Comparison of ENCODE assay signal across 25 cellular contexts in the genomic region with DNA sequence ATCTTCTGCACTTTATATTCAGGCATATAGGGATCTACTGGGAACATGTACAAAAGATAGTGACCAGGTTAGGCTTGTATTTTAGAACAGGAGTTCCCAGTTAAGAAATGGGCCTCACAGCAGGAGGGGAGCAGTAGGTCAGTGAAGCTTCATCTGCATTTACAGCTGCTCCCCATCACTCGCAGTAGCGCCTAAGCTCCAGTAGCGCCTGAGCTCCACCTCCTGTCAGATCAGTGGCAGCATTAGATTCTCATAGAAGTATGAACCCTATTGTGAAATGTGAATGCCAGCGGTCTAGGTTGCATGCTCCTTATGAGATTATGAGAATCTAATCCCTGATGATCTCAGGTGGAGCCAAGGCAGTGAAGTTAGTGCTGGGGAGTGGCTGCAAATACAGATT.
DNase-seq lines count a peak whose midpoint lies in the region; ATAC-seq and TF ChIP-seq lines count a peak whose summit lies in the region.
"Had no signal": no experiment of that assay in that cellular context is flagged by ENCODE, and none has a peak within 500 bp of the region (broad histone marks: within the 10 kb centered on the region; RNA-seq: fewer than 3 reads in every experiment).

No MANE protein-coding gene starts in this region.

- H3K27me3 Mint-ChIP-seq in activated CD4-positive, alpha-beta memory T cell treated with anti-CD3 and anti-CD28 coated beads, Interleukin-2, amount 10 ng/mL, durations not matched to agents 7 days and 5 days: no peaks in the 10 kb centered on the region
- H3K27me3 Mint-ChIP-seq: activated B cell treated with CpG ODN at 0.5 μM for 24 hours; activated CD4-positive, alpha-beta memory T cell treated with anti-CD3 and anti-CD28 coated beads for 36 hours; type B pancreatic cell had no signal

- no peaks in the 10 kb centered on the region for H3K4me1 Mint-ChIP-seq in activated CD4-positive, alpha-beta memory T cell treated with anti-CD3 and anti-CD28 coated beads, Interleukin-2, amount 10 ng/mL, durations not matched to agents 7 days and 5 days
- H3K4me1 Mint-ChIP-seq: activated B cell treated with CpG ODN at 0.5 μM for 24 hours, IgD-negative memory B cell, mesothelial cell of epicardium, nephron had no signal

- CTCF ChIA-PET in SK-N-SH (lab: Yijun Ruan, JAX): interaction anchor here (0.6 to 1.0 kb wide), 3 partner anchors 8 to 115 kb away, joined by 3 to 4 read pairs (median 3); no protein-coding TSS in a partner anchor
- CTCF ChIA-PET in activated CD4-positive, alpha-beta memory T cell treated with anti-CD3 and anti-CD28 coated beads, Interleukin-2, amount 10 ng/mL, durations not matched to agents 7 days and 5 days (lab: Charles Lee): no interaction called here

- H3K27me3 ChIP-seq in SK-N-SH (ENCODE audit: insufficient read depth): no peaks in the 10 kb centered on the region
- H3K27me3 ChIP-seq in RWPE2 (ENCODE audit: insufficient read depth, poor library complexity, severe bottlenecking): no peaks in the 10 kb centered on the region
- H3K27me3 ChIP-seq: body of pancreas, esophagus squamous epithelium had no signal

- no peak overlapping the region for H2AFZ ChIP-seq in SK-N-SH (ENCODE audit: low read depth)

- H3K4me1 ChIP-seq in SK-N-SH (ENCODE audit: control insufficient read depth in 1 of 2, insufficient read depth in 2 of 2, low read depth in 1 of 2, low read length in 1 of 2) (no peaks in the 10 kb centered on the region; a peak in 1 of 4 replicates), RWPE2 (ENCODE audit: insufficient read depth, poor library complexity, severe bottlenecking) (no peaks in the 10 kb centered on the region)
- H3K4me1 ChIP-seq: body of pancreas, esophagus squamous epithelium, pancreas had no signal

- H3K4me2 ChIP-seq in SK-N-SH: no peak overlapping the region

- H3K9me3 ChIP-seq in SK-N-SH (no peaks in the 10 kb centered on the region), RWPE2 (ENCODE audit: severe bottlenecking) (no peaks in the 10 kb centered on the region)
- H3K9me3 ChIP-seq: body of pancreas, esophagus squamous epithelium, pancreas had no signal

- H3K4me3 ChIP-seq in SK-N-SH (ENCODE audit: low read depth in 2 of 2, low read length in 1 of 2) (no peak overlapping the region), RWPE2 (ENCODE audit: severe bottlenecking) (no peak overlapping the region)
- H3K4me3 ChIP-seq: body of pancreas, esophagus squamous epithelium, pancreas had no signal

- no peak overlapping the region for H3K27ac Mint-ChIP-seq in activated CD4-positive, alpha-beta memory T cell treated with anti-CD3 and anti-CD28 coated beads, Interleukin-2, amount 10 ng/mL, durations not matched to agents 7 days and 5 days
- H3K27ac Mint-ChIP-seq: activated B cell treated with CpG ODN at 0.5 μM for 24 hours; activated CD4-positive, alpha-beta memory T cell treated with anti-CD3 and anti-CD28 coated beads for 36 hours; IgD-negative memory B cell; mesothelial cell of epicardium; nephron; type B pancreatic cell had no signal

- TF ChIP-seq EP300 in SK-N-SH (IDR thresholded peaks at IDR 0.05; ENCODE audit: borderline replicate concordance in 1 of 2, low read depth in 1 of 2, low read length in 1 of 2): no peak

- TF ChIP-seq RAD21 in SK-N-SH (IDR thresholded peaks at IDR 0.05; ENCODE audit: low read length): peak; percentile 15; the same call in 1 of the 2 replicates

- TF ChIP-seq CTCF in SK-N-SH (IDR thresholded peaks at IDR 0.05): no peak
- peak; percentile 14 for TF ChIP-seq CTCF in RWPE2 (IDR thresholded peaks at IDR 0.05; ENCODE audit: poor library complexity, severe bottlenecking)

- no peaks in the 10 kb centered on the region for H3K36me3 Mint-ChIP-seq in activated CD4-positive, alpha-beta memory T cell treated with anti-CD3 and anti-CD28 coated beads, Interleukin-2, amount 10 ng/mL, durations not matched to agents 7 days and 5 days (ENCODE audit: low read depth)
- H3K36me3 Mint-ChIP-seq: activated CD4-positive, alpha-beta memory T cell treated with anti-CD3 and anti-CD28 coated beads for 36 hours; mesothelial cell of epicardium; type B pancreatic cell had no signal

- no peaks in the 10 kb centered on the region for H3K79me2 ChIP-seq in SK-N-SH (ENCODE audit: insufficient read depth)

- 63% methylated on average over 4 of the region's 4 CpGs for WGBS in SK-N-SH (ENCODE audit: low lambda C conversion rate)

- POLR2A ChIA-PET in SK-N-SH (lab: Yijun Ruan, JAX): no interaction called here
- POLR2A ChIA-PET in activated CD4-positive, alpha-beta memory T cell treated with anti-CD3 and anti-CD28 coated beads, Interleukin-2, amount 10 ng/mL, durations not matched to agents 7 days and 5 days (lab: Charles Lee): no interaction called here

- no peak overlapping the region for H3K4me3 Mint-ChIP-seq in activated CD4-positive, alpha-beta memory T cell treated with anti-CD3 and anti-CD28 coated beads, Interleukin-2, amount 10 ng/mL, durations not matched to agents 7 days and 5 days
- H3K4me3 Mint-ChIP-seq: activated B cell treated with CpG ODN at 0.5 μM for 24 hours; activated CD4-positive, alpha-beta memory T cell treated with anti-CD3 and anti-CD28 coated beads for 36 hours; IgD-negative memory B cell; mesothelial cell of epicardium; nephron; type B pancreatic cell had no signal

- H4K20me1 ChIP-seq in SK-N-SH (ENCODE audit: insufficient read depth): no peaks in the 10 kb centered on the region

- no peak overlapping the region for H3K9ac ChIP-seq in SK-N-SH

- peaks cover 2% of the 10 kb centered on the region for H3K9me3 Mint-ChIP-seq in activated CD4-positive, alpha-beta memory T cell treated with anti-CD3 and anti-CD28 coated beads, Interleukin-2, amount 10 ng/mL, durations not matched to agents 7 days and 5 days
- H3K9me3 Mint-ChIP-seq: activated B cell treated with CpG ODN at 0.5 μM for 24 hours, IgD-negative memory B cell, mesothelial cell of epicardium, nephron, type B pancreatic cell had no signal

- no peak overlapping the region for H3K27ac ChIP-seq in SK-N-SH (ENCODE audit: low read depth in 2 of 2, low read length in 1 of 2)
- H3K27ac ChIP-seq in RWPE2 (ENCODE audit: poor library complexity, severe bottlenecking): no peak overlapping the region
- H3K27ac ChIP-seq: body of pancreas, esophagus squamous epithelium, pancreas had no signal

- no peak for DNase-seq in SK-N-SH
- DNase-seq in RWPE2 (ENCODE audit: low spot score): no peak
- DNase-seq in iPS DF 4.7 (ENCODE audit: extremely low read depth, low spot score): peak; percentile 28
- no peak for DNase-seq in activated CD4-positive, CD25-positive, alpha-beta regulatory T cell (lab: John Stamatoyannopoulos, UW)
- DNase-seq in activated CD4-positive, alpha-beta memory T cell treated with anti-CD3 and anti-CD28 coated beads, Interleukin-2, amount 10 ng/mL, durations not matched to agents 7 days and 5 days: no peak
- DNase-seq: activated B cell treated with CpG ODN at 0.5 μM for 24 hours; activated CD4-positive, alpha-beta memory T cell treated with anti-CD3 and anti-CD28 coated beads for 36 hours; activated effector memory CD4-positive, alpha-beta T cell treated with anti-CD3 and anti-CD28 coated beads, Interleukin-2, amount 50 U/mL, for 16 hours; body of pancreas; effector memory CD4-positive, alpha-beta T cell; EL; esophagus squamous epithelium; left colon; NCI-H187; NCI-H446; pancreas; T-helper 9 cell had no signal

- no peaks in the 10 kb centered on the region for H3K36me3 ChIP-seq in SK-N-SH (replicated peaks in 1 of 2; ENCODE audit: control insufficient read depth in 1 of 2, insufficient read depth in 2 of 2, low read length in 1 of 2)
- no peaks in the 10 kb centered on the region for H3K36me3 ChIP-seq in RWPE2 (ENCODE audit: low read depth)
- H3K36me3 ChIP-seq: esophagus squamous epithelium, pancreas had no signal

- no peaks in the 10 kb centered on the region; the same call in 1 of the 2 replicates for H3K9me2 ChIP-seq in SK-N-SH

- ATAC-seq in SK-N-SH treated with all-trans-retinoic acid at 6 μM for 48 hours (no peak), RWPE2 (ENCODE audit: low read depth) (no peak; the same call in 2 of the 3 replicates), HG02970 (IDR thresholded peaks at IDR 0.05; ENCODE audit: low FRiP score, unreplicated experiment) (no peak), HG02981 (IDR thresholded peaks at IDR 0.05; ENCODE audit: unreplicated experiment) (no peak)
- ATAC-seq: body of pancreas, left colon, pancreas, sciatic nerve had no signal

- H3F3A ChIP-seq in SK-N-SH (replicated peaks; ENCODE audit: insufficient read depth): no peaks in the 10 kb centered on the region

TF ChIP-seq in SK-N-SH, 30 proteins besides CTCF, POLR2A, EP300 and RAD21 (continues in another document):
- TF ChIP-seq CHD2 (IDR thresholded peaks at IDR 0.05; ENCODE audit: low read length, partially characterized antibody): no peak

TF ChIP-seq in SK-N-SH treated with all-trans-retinoic acid at 6 μM for 48 hours, 23 proteins besides CTCF, POLR2A, EP300 and RAD21 (continues in another document):
- TF ChIP-seq, protein P1, sequence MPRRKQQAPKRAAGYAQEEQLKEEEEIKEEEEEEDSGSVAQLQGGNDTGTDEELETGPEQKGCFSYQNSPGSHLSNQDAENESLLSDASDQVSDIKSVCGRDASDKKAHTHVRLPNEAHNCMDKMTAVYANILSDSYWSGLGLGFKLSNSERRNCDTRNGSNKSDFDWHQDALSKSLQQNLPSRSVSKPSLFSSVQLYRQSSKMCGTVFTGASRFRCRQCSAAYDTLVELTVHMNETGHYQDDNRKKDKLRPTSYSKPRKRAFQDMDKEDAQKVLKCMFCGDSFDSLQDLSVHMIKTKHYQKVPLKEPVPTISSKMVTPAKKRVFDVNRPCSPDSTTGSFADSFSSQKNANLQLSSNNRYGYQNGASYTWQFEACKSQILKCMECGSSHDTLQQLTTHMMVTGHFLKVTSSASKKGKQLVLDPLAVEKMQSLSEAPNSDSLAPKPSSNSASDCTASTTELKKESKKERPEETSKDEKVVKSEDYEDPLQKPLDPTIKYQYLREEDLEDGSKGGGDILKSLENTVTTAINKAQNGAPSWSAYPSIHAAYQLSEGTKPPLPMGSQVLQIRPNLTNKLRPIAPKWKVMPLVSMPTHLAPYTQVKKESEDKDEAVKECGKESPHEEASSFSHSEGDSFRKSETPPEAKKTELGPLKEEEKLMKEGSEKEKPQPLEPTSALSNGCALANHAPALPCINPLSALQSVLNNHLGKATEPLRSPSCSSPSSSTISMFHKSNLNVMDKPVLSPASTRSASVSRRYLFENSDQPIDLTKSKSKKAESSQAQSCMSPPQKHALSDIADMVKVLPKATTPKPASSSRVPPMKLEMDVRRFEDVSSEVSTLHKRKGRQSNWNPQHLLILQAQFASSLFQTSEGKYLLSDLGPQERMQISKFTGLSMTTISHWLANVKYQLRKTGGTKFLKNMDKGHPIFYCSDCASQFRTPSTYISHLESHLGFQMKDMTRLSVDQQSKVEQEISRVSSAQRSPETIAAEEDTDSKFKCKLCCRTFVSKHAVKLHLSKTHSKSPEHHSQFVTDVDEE (CRISPR knock-in tag; IDR thresholded peaks at IDR 0.05): no peak
- no peak for TF ChIP-seq ESRRG (CRISPR knock-in tag; IDR thresholded peaks at IDR 0.05)
- no peak for TF ChIP-seq ARNTL (CRISPR knock-in tag; IDR thresholded peaks at IDR 0.05; ENCODE audit: borderline replicate concordance, low read depth)
- no peak for TF ChIP-seq TCF4 (CRISPR knock-in tag; IDR thresholded peaks at IDR 0.05; ENCODE audit: borderline replicate concordance)
- TF ChIP-seq ISL1 (CRISPR knock-in tag; IDR thresholded peaks at IDR 0.05): no peak
- TF ChIP-seq ZNF565 (CRISPR knock-in tag; conservative IDR thresholded peaks at IDR 0.05; ENCODE audit: low read depth): no peak
- TF ChIP-seq ZFP30 (CRISPR knock-in tag; IDR thresholded peaks at IDR 0.05): no peak
